Comparison of ENCODE assay signal across 27 cellular contexts in the genomic region with DNA sequence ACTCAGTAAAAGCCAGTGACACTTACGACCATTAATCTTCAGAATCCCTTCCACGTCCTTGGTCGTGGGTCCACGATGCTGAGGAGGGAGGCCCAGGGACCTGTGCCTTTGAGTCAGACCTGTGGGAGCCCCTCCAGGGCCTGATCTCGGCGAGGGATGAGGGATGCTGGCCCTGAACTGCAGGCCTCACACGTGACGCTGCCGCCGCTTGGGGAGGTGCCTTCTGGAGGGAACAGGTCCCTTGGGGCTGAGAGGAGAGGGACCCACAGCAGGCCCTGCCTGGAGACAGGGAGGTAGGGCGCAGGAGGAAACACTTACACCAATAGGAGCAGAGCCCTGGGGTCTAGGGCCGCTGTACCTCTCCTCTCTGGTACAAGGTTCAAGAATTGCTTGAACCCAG.
"Had no signal": no experiment of that assay in that cellular context is flagged by ENCODE, and none has a peak within 500 bp of the region (broad histone marks: within the 10 kb centered on the region; RNA-seq: fewer than 3 reads in every experiment).

No MANE protein-coding gene starts in this region.

- H3K4me1 Mint-ChIP-seq: activated CD4-positive, alpha-beta T cell treated with anti-CD3 and anti-CD28 coated beads, Interleukin-2, amount 10 ng/mL, durations not matched to agents 24 days and 14 days; activated CD8-positive, alpha-beta memory T cell treated with anti-CD3 and anti-CD28 coated beads, Interleukin-2, amount 10 ng/mL, durations not matched to agents 7 days and 5 days; activated naive CD8-positive, alpha-beta T cell treated with anti-CD3 and anti-CD28 coated beads, Interleukin-2, amount 50 U/mL, for 24 hours; T-cell had no signal

- H3K36me3 Mint-ChIP-seq: activated CD8-positive, alpha-beta memory T cell treated with anti-CD3 and anti-CD28 coated beads, Interleukin-2, amount 10 ng/mL, durations not matched to agents 7 days and 5 days; activated naive CD4-positive, alpha-beta T cell treated with anti-CD3 and anti-CD28 coated beads, Interleukin-2, amount 50 U/mL, for 72 hours had no signal

- H3K27ac Mint-ChIP-seq: activated B cell treated with CpG ODN at 0.5 μM for 24 hours; activated CD4-positive, alpha-beta T cell treated with anti-CD3 and anti-CD28 coated beads, Interleukin-2, amount 10 ng/mL, durations not matched to agents 24 days and 14 days; activated CD8-positive, alpha-beta memory T cell treated with anti-CD3 and anti-CD28 coated beads, Interleukin-2, amount 10 ng/mL, durations not matched to agents 7 days and 5 days; activated naive CD4-positive, alpha-beta T cell treated with anti-CD3 and anti-CD28 coated beads, Interleukin-2, amount 50 U/mL, for 72 hours; activated naive CD8-positive, alpha-beta T cell treated with anti-CD3 and anti-CD28 coated beads, Interleukin-2, amount 50 U/mL, for 24 hours; activated T-cell treated with anti-CD3 and anti-CD28 coated beads, Interleukin-2, amount 50 U/mL, for 24 hours; activated T-helper 1 cell treated with anti-CD3 and anti-CD28 coated beads, Interleukin-12 subunit alpha, Interleukin-12 subunit beta, Interleukin-2, Interleukin-4 antibody, amounts not matched to agents 30 ng/mL and 10 ng/mL and 1 ng/mL, durations not matched to agents 14 hours and 24 hours and 36 hours; T-cell had no signal

- H3K27me3 Mint-ChIP-seq: activated B cell treated with CpG ODN at 0.5 μM for 24 hours; activated CD4-positive, alpha-beta T cell treated with anti-CD3 and anti-CD28 coated beads, Interleukin-2, amount 10 ng/mL, durations not matched to agents 24 days and 14 days; activated CD8-positive, alpha-beta memory T cell treated with anti-CD3 and anti-CD28 coated beads, Interleukin-2, amount 10 ng/mL, durations not matched to agents 7 days and 5 days; activated naive CD8-positive, alpha-beta T cell treated with anti-CD3 and anti-CD28 coated beads, Interleukin-2, amount 50 U/mL, for 24 hours; activated T-cell treated with anti-CD3 and anti-CD28 coated beads, Interleukin-2, amount 50 U/mL, for 24 hours; brain; T-cell had no signal

- H3K27me3 ChIP-seq: ascending aorta, MG63 had no signal

- H3K36me3 ChIP-seq: MG63 had no signal

- FAIRE-seq: RCC 7860, TTC549 had no signal

- H3K9me3 ChIP-seq: ascending aorta, MG63 had no signal

- H3K9me3 Mint-ChIP-seq: activated B cell treated with CpG ODN at 0.5 μM for 24 hours; activated CD4-positive, alpha-beta T cell treated with anti-CD3 and anti-CD28 coated beads, Interleukin-2, amount 10 ng/mL, durations not matched to agents 24 days and 14 days; activated naive CD4-positive, alpha-beta T cell treated with anti-CD3 and anti-CD28 coated beads, Interleukin-2, amount 50 U/mL, for 72 hours; activated naive CD8-positive, alpha-beta T cell treated with anti-CD3 and anti-CD28 coated beads, Interleukin-2, amount 50 U/mL, for 24 hours; activated T-cell treated with anti-CD3 and anti-CD28 coated beads, Interleukin-2, amount 50 U/mL, for 24 hours; activated T-helper 1 cell treated with anti-CD3 and anti-CD28 coated beads, Interleukin-12 subunit alpha, Interleukin-12 subunit beta, Interleukin-2, Interleukin-4 antibody, amounts not matched to agents 30 ng/mL and 10 ng/mL and 1 ng/mL, durations not matched to agents 14 hours and 24 hours and 36 hours; T-cell had no signal

- DNase-seq: activated B cell treated with CpG ODN at 0.5 μM for 24 hours; activated CD4-positive, alpha-beta T cell treated with anti-CD3 and anti-CD28 coated beads for 1 hour; activated CD4-positive, alpha-beta T cell treated with anti-CD3 and anti-CD28 coated beads, Interleukin-2, amount 10 ng/mL, durations not matched to agents 24 days and 14 days; activated CD4-positive, alpha-beta T cell treated with anti-CD3 and anti-CD28 coated beads, Interleukin-2, amount 50 U/mL, for 48 hours; activated CD8-positive, alpha-beta memory T cell treated with anti-CD3 and anti-CD28 coated beads, Interleukin-2, amount 10 ng/mL, durations not matched to agents 7 days and 5 days; activated effector memory CD4-positive, alpha-beta T cell treated with Interleukin-2 at 50 U/mL for 16 hours; activated naive CD4-positive, alpha-beta T cell treated with Interleukin-2 at 50 U/mL for 16 hours; activated naive CD8-positive, alpha-beta T cell treated with anti-CD3 and anti-CD28 coated beads, Interleukin-2, amount 50 U/mL, for 24 hours; activated T-cell treated with anti-CD3 and anti-CD28 coated beads, Interleukin-2, amount 50 U/mL, for 24 hours; amniotic stem cell; MG63; MV-4-11; NCI-H1092 treated with DMSO at 0.1 percent for 48 hours; NCI-H1417 treated with DMSO at 0.1 percent for 48 hours; NCI-H187; NCI-H2081 treated with DMSO at 0.1 percent for 48 hours; NCI-H524; SHP77 treated with DMSO at 0.1 percent for 48 hours; T-cell; T-helper 2 cell; T1000 had no signal

- H3K27ac ChIP-seq: ascending aorta had no signal

- H3K4me3 Mint-ChIP-seq: activated B cell treated with CpG ODN at 0.5 μM for 24 hours; activated CD4-positive, alpha-beta T cell treated with anti-CD3 and anti-CD28 coated beads, Interleukin-2, amount 10 ng/mL, durations not matched to agents 24 days and 14 days; activated CD8-positive, alpha-beta memory T cell treated with anti-CD3 and anti-CD28 coated beads, Interleukin-2, amount 10 ng/mL, durations not matched to agents 7 days and 5 days; activated naive CD8-positive, alpha-beta T cell treated with anti-CD3 and anti-CD28 coated beads, Interleukin-2, amount 50 U/mL, for 24 hours; activated T-cell treated with anti-CD3 and anti-CD28 coated beads, Interleukin-2, amount 50 U/mL, for 24 hours; activated T-helper 1 cell treated with anti-CD3 and anti-CD28 coated beads, Interleukin-12 subunit alpha, Interleukin-12 subunit beta, Interleukin-2, Interleukin-4 antibody, amounts not matched to agents 30 ng/mL and 10 ng/mL and 1 ng/mL, durations not matched to agents 14 hours and 24 hours and 36 hours; brain; T-cell had no signal

- H3K4me3 ChIP-seq: ascending aorta, MG63 had no signal

- ATAC-seq: activated CD8-positive, alpha-beta memory T cell treated with anti-CD3 and anti-CD28 coated beads, Interleukin-2, amount 10 ng/mL, durations not matched to agents 7 days and 5 days; activated naive CD4-positive, alpha-beta T cell treated with anti-CD3 and anti-CD28 coated beads, Interleukin-2, amount 50 U/mL, for 72 hours; activated naive CD8-positive, alpha-beta T cell treated with anti-CD3 and anti-CD28 coated beads, Interleukin-2, amount 50 U/mL, for 24 hours; T-cell had no signal
